In genomic region chr4:147987252-147987651, GRCh38 we compare ENCODE assay signal across 13 cellular contexts.
DNase-seq lines count a peak whose midpoint lies in the region; ATAC-seq and TF ChIP-seq lines count a peak whose summit lies in the region.
"Had no signal": no experiment of that assay in that cellular context is flagged by ENCODE, and none has a peak within 500 bp of the region (broad histone marks: within the 10 kb centered on the region; RNA-seq: fewer than 3 reads in every experiment).

No MANE protein-coding gene starts in this region.

- H3K27me3 ChIP-seq in breast epithelium (no peaks in the 10 kb centered on the region), Peyer's patch (no peaks in the 10 kb centered on the region)
- H3K27me3 ChIP-seq: BLaER1, SJCRH30 had no signal

- no peak overlapping the region for H3K27ac ChIP-seq in breast epithelium
- no peak overlapping the region for H3K27ac ChIP-seq in Peyer's patch
- H3K27ac ChIP-seq: BLaER1, lower lobe of right lung, SJCRH30 had no signal

- H3K4me3 ChIP-seq in choroid plexus epithelial cell (ENCODE audit: low read depth, low read length) (no peak overlapping the region), breast epithelium (no peak overlapping the region), Peyer's patch (no peak overlapping the region)
- H3K4me3 ChIP-seq: BLaER1, lower lobe of right lung, SJCRH30 had no signal

- no peak for TF ChIP-seq CTCF in choroid plexus epithelial cell (conservative IDR thresholded peaks at IDR 0.05; ENCODE audit: low read depth, low read length)
- no peak for TF ChIP-seq CTCF in breast epithelium (IDR thresholded peaks at IDR 0.05)
- no peak for TF ChIP-seq CTCF in Peyer's patch (IDR thresholded peaks at IDR 0.05)

- TF ChIP-seq POLR2A in breast epithelium (IDR thresholded peaks at IDR 0.05) (no peak), Peyer's patch (IDR thresholded peaks at IDR 0.05) (no peak)

- intact Hi-C loops in breast epithelium (cut with DNase I; ENCODE audit: low total_unique reads), result no loop called here
- intact Hi-C loops in Right ventricle myocardium inferior (cut with DNase I), result no loop called here

- H3K4me1 ChIP-seq in breast epithelium, result no peaks in the 10 kb centered on the region
- H3K4me1 ChIP-seq in Peyer's patch, result no peaks in the 10 kb centered on the region
- H3K4me1 ChIP-seq: lower lobe of right lung, SJCRH30 had no signal

- H3K9me3 ChIP-seq in breast epithelium (peaks cover 0 to 5% of the 10 kb centered on the region in 2 donors), Peyer's patch (no peaks in the 10 kb centered on the region)
- H3K9me3 ChIP-seq: lower lobe of right lung, SJCRH30 had no signal

- DNase-seq in choroid plexus epithelial cell (ENCODE audit: low read depth) (peak; percentile 46), breast epithelium (ENCODE audit: low spot score in 2 of 2) (no peak), Peyer's patch (no peak), Right ventricle myocardium inferior (ENCODE audit: missing footprints) (no peak), NCI-H82 treated with DMSO at 0.1 percent for 48 hours (lab: John Stamatoyannopoulos, UW; ENCODE audit: unreplicated experiment) (no peak)
- DNase-seq: activated CD4-positive, CD25-positive, alpha-beta regulatory T cell; lower lobe of right lung; NCI-H1417 treated with DMSO at 0.1 percent for 48 hours; SJCRH30 had no signal

- H3K36me3 ChIP-seq in breast epithelium, result no peaks in the 10 kb centered on the region
- H3K36me3 ChIP-seq in Peyer's patch, result no peaks in the 10 kb centered on the region
- H3K36me3 ChIP-seq: lower lobe of right lung, SJCRH30 had no signal

- peak; percentile 78 for ATAC-seq in GM18858 (IDR thresholded peaks at IDR 0.05; ENCODE audit: unreplicated experiment)
- peak; percentile 67 for ATAC-seq in GM21619 (IDR thresholded peaks at IDR 0.05; ENCODE audit: unreplicated experiment)
- peak; percentile 65 for ATAC-seq in HG03175 (IDR thresholded peaks at IDR 0.05; ENCODE audit: unreplicated experiment)
- ATAC-seq in Right ventricle myocardium inferior, result no peak
- ATAC-seq: lower lobe of right lung had no signal
